8 cellular contexts compared by ENCODE assay signal in the genomic region with DNA sequence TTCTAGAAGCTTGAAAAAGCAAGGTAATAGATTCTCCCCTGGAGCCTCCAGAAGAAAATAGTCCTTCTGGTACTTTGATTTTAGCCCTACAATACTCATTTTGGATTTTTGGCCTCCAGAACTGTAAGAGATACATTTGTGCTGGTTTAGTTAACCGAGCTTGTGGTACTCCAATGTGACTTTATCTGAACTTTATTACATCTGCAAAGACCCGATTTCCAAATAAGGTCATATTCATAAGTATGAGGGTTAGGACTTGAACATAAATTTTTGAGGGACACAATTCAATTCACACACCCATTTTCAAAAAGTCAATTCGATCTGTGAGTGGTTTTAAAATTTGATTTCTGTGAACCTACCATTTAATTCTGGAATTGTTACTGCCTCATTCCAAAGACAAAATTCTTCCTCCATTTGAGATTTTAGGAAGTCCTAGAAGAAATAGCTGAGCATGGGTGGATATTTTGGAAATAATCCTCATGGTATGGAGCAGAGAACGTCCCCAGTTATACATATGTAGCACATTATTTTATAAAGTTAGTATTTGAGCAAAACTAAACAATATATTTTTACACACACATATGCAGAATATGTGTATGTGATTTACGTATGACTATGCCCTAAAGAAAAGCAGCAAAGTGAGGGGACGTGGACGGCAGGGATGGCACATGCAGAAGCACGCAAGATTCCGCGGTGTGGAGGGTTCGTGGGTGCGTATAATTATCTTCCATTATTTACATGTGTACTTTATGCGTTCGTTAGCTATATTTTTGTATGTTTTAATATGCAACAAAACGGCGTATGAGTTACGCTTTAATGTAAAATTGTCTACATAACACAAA. TPM values are rescaled to one million over a fixed set of nuclear protein-coding genes. Genes with fewer than 3 reads are reported as not detected.
DNase-seq lines count a peak whose midpoint lies in the region; ATAC-seq and TF ChIP-seq lines count a peak whose summit lies in the region.

No MANE protein-coding gene starts in this region.

- TF ChIP-seq CTCF in NB4 (IDR thresholded peaks at IDR 0.05; ENCODE audit: low read depth, low read length) (no peak), mucosa of descending colon (IDR thresholded peaks at IDR 0.05) (no peak)

- H4K20me1 ChIP-seq in BLaER1 = peaks cover 6% of the 10 kb centered on the region; the same call in 1 of the 2 replicates

- ATAC-seq in mucosa of descending colon = no peak
- ATAC-seq in GM19463 (IDR thresholded peaks at IDR 0.05; ENCODE audit: unreplicated experiment) = no peak
- ATAC-seq in HG03521 (IDR thresholded peaks at IDR 0.05; ENCODE audit: unreplicated experiment) = no peak
- ATAC-seq in GM19397 (IDR thresholded peaks at IDR 0.05; ENCODE audit: unreplicated experiment) = no peak

- H3K4me3 ChIP-seq in BLaER1 = peak overlapping the region; percentile 95
- peak overlapping the region; percentile 81 for H3K4me3 ChIP-seq in NB4 (ENCODE audit: low read depth, low read length)
- peak overlapping the region; percentile 58 for H3K4me3 ChIP-seq in mucosa of descending colon

- DNase-seq in NB4 (ENCODE audit: low read depth) (no peak), cerebellar cortex (ENCODE audit: low spot score) (peak; percentile 18), mucosa of descending colon (peak in 2 of 3 donors; percentile 18 to 29), HUDEP-2 (lab: John Stamatoyannopoulos, UW; ENCODE audit: unreplicated experiment in 76 of 76) (no peak)

- H3K4me1 ChIP-seq in BLaER1 (peaks cover 15% of the 10 kb centered on the region), mucosa of descending colon (ENCODE audit: low read depth) (peaks cover 7% of the 10 kb centered on the region)

- peak overlapping the region; percentile 93; the same call in 1 of the 2 replicates for H3K27ac ChIP-seq in BLaER1

- no peaks in the 10 kb centered on the region for H3K27me3 ChIP-seq in BLaER1

- no peak for TF ChIP-seq POLR2A in NB4 (IDR thresholded peaks at IDR 0.05; ENCODE audit: extremely low read depth, insufficient read length)

- H3K36me3 ChIP-seq in BLaER1 (peaks cover 3% of the 10 kb centered on the region; the same call in 1 of the 2 replicates), mucosa of descending colon (ENCODE audit: low read depth) (no peaks in the 10 kb centered on the region)

- peak overlapping the region; percentile 84 for H3K4me2 ChIP-seq in BLaER1

- intact Hi-C loops in mucosa of descending colon (cut with DNase I, micrococcal nuclease) = no loop called here

- peak overlapping the region; percentile 95 for H3K9ac ChIP-seq in BLaER1

- H3K9me3 ChIP-seq in BLaER1 (no peaks in the 10 kb centered on the region), mucosa of descending colon (no peaks in the 10 kb centered on the region)

RNA-seq across cellular contexts. Expression of gene NUP35, which starts 0.9 kb away (rescaled TPM):
- total RNA-seq in mucosa of descending colon = 10 to 100 TPM; 12.2 to 14.9 (median 12.7) TPM

RNA-seq across cellular contexts. Expression of gene DUSP19, which starts 44.8 kb away (rescaled TPM):
- 1 to 10 TPM; 1.5 to 9.3 (median 2.8) TPM for total RNA-seq in mucosa of descending colon

Comparison
In these comparisons a context has a peak if more than half of its experiments do, and no peak if none do; other contexts are left out.
1. DNase-seq: peak in cerebellar cortex (single experiment) and mucosa of descending colon (2 of 3); none in NB4 (single experiment) and HUDEP-2 (0 of 76).
2. Peak in every context shown above with its lines, with median percentiles within 50 percentile points of each other: H3K4me3 ChIP-seq.